32 cellular contexts compared by ENCODE assay signal in genomic region chr5:53178830-53179229, GRCh38.
"Had no signal": no experiment of that assay in that cellular context is flagged by ENCODE, and none has a peak within 500 bp of the region (broad histone marks: within the 10 kb centered on the region; RNA-seq: fewer than 3 reads in every experiment).

No MANE protein-coding gene starts in this region.

- ATAC-seq: Panc1, Right ventricle myocardium inferior, SK-N-SH treated with all-trans-retinoic acid at 6 μM for 48 hours had no signal

- H3K4me1 ChIP-seq: SJCRH30 had no signal

- H3K9me3 ChIP-seq: SJCRH30 had no signal

- H3K9ac ChIP-seq: KMS-11 had no signal

- H3K4me3 ChIP-seq: PC-9, SJCRH30, SK-N-MC had no signal

- H3K4me2 ChIP-seq: KMS-11, PC-9 had no signal

- H3K36me3 ChIP-seq: SJCRH30 had no signal

- FAIRE-seq: RCC 7860 had no signal

- DNase-seq: Karpas-422, MM.1S, MV-4-11, NCI-H1092, NCI-H1105, NCI-H1417 treated with DMSO at 0.1 percent for 48 hours, NCI-H1436 treated with DMSO at 0.1 percent for 48 hours, NCI-H1694 treated with DMSO at 0.1 percent for 48 hours, NCI-H187 treated with DMSO at 0.1 percent for 48 hours, NCI-H2029, NCI-H2081, NCI-H2171 treated with DMSO at 0.1 percent for 48 hours, NCI-H2227 treated with DMSO at 0.1 percent for 48 hours, NCI-H345, NCI-H446, NCI-H510A, NCI-H524, NCI-H526, NCI-H69, NCI-H748 treated with DMSO at 0.1 percent for 48 hours, NCI-H82, PC-9, SHP77, SIG-M5, SJCRH30 had no signal

- H3K27ac ChIP-seq: KMS-11, PC-9, RWPE1, SJCRH30, SK-N-MC had no signal

- H2AFZ ChIP-seq: PC-9 had no signal

- H3K27me3 ChIP-seq: SJCRH30 had no signal
